Comparison of ENCODE assay signal across 36 cellular contexts in the genomic region with DNA sequence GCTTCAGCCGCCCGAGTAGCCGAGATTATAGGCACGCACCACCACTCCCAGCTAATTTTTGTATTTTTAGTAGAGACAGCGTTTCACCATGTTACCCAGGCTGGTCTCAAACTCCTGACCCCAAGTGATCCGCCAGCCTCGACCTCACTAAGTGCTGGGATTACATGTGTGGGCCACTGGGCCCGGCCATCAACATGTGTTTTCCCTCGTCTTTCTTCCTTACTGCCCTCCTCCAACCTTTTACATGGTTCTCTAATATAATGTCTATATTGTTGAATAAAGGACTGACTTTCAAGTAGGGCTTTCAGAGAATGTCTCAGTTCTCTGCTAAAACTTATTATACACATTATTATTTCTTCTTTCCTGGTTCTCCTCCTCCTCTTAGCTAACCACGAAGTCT. TPM values are rescaled to one million over a fixed set of nuclear protein-coding genes. Genes with fewer than 3 reads are reported as not detected.
"Had no signal": no experiment of that assay in that cellular context is flagged by ENCODE, and none has a peak within 500 bp of the region (broad histone marks: within the 10 kb centered on the region; RNA-seq: fewer than 3 reads in every experiment).

No MANE protein-coding gene starts in this region.

- H3K27ac Mint-ChIP-seq: activated B cell treated with CpG ODN at 0.5 μM for 24 hours; activated CD4-positive, alpha-beta memory T cell treated with anti-CD3 and anti-CD28 coated beads for 36 hours; activated CD8-positive, alpha-beta T cell treated with anti-CD3 and anti-CD28 coated beads, Interleukin-2, amount 10 ng/mL, durations not matched to agents 7 days and 5 days; activated naive CD4-positive, alpha-beta T cell treated with anti-CD3 and anti-CD28 coated beads, Interleukin-2, amount 10 ng/mL, durations not matched to agents 7 days and 5 days; activated naive CD4-positive, alpha-beta T cell treated with anti-CD3 and anti-CD28 coated beads, Interleukin-2, amount 50 U/mL, for 72 hours; activated naive CD8-positive, alpha-beta T cell treated with anti-CD3 and anti-CD28 coated beads, Interleukin-2, amount 10 ng/mL, durations not matched to agents 7 days and 5 days; activated T-cell treated with anti-CD3 and anti-CD28 coated beads, Interleukin-2, amount 50 U/mL, for 24 hours; activated T-cell treated with anti-CD3 and anti-CD28 coated beads, Interleukin-2, amount 50 U/mL, for 72 hours; brain; dendritic cell treated with granulocyte-macrophage colony-stimulating factor and Interleukin-4, amounts not matched to agents 40 ng/mL and 50 ng/mL, for 4 days; effector memory CD8-positive, alpha-beta T cell; T-cell; T-helper 1 cell treated with Interleukin-12 subunit alpha and Interleukin-12 subunit beta and Interleukin-4 antibody, amounts not matched to agents 30 μg/mL and 1 μg/mL, for 36 hours had no signal

- ATAC-seq: activated CD4-positive, CD25-positive, alpha-beta regulatory T cell treated with anti-CD3 and anti-CD28 coated beads, Interleukin-2, amount 50 U/mL, for 24 hours; activated CD8-positive, alpha-beta T cell treated with anti-CD3 and anti-CD28 coated beads, Interleukin-2, amount 10 ng/mL, durations not matched to agents 7 days and 5 days; activated naive CD4-positive, alpha-beta T cell treated with anti-CD3 and anti-CD28 coated beads, Interleukin-2, amount 50 U/mL, for 72 hours; activated T-cell treated with anti-CD3 and anti-CD28 coated beads, Interleukin-2, amount 50 U/mL, for 72 hours; effector memory CD8-positive, alpha-beta T cell; foreskin keratinocyte; gastrocnemius medialis; T-cell had no signal

- H3K4me3 ChIP-seq: ascending aorta, breast epithelium, cardiac muscle cell, coronary artery, dorsolateral prefrontal cortex, esophagus muscularis mucosa, gastrocnemius medialis had no signal

- H3K4me3 Mint-ChIP-seq: activated B cell treated with CpG ODN at 0.5 μM for 24 hours; activated CD4-positive, alpha-beta memory T cell treated with anti-CD3 and anti-CD28 coated beads for 36 hours; activated CD8-positive, alpha-beta T cell treated with anti-CD3 and anti-CD28 coated beads, Interleukin-2, amount 10 ng/mL, durations not matched to agents 7 days and 5 days; activated naive CD4-positive, alpha-beta T cell treated with anti-CD3 and anti-CD28 coated beads, Interleukin-2, amount 10 ng/mL, durations not matched to agents 7 days and 5 days; activated naive CD8-positive, alpha-beta T cell treated with anti-CD3 and anti-CD28 coated beads, Interleukin-2, amount 10 ng/mL, durations not matched to agents 7 days and 5 days; activated T-cell treated with anti-CD3 and anti-CD28 coated beads, Interleukin-2, amount 50 U/mL, for 24 hours; activated T-cell treated with anti-CD3 and anti-CD28 coated beads, Interleukin-2, amount 50 U/mL, for 72 hours; brain; dendritic cell treated with granulocyte-macrophage colony-stimulating factor and Interleukin-4, amounts not matched to agents 40 ng/mL and 50 ng/mL, for 4 days; effector memory CD8-positive, alpha-beta T cell; T-cell; T-helper 1 cell treated with Interleukin-12 subunit alpha and Interleukin-12 subunit beta and Interleukin-4 antibody, amounts not matched to agents 30 μg/mL and 1 μg/mL, for 36 hours had no signal

- H3K4me1 ChIP-seq: ascending aorta, breast epithelium, esophagus muscularis mucosa, foreskin keratinocyte, gastrocnemius medialis had no signal

- H3K36me3 Mint-ChIP-seq: activated CD4-positive, alpha-beta memory T cell treated with anti-CD3 and anti-CD28 coated beads for 36 hours; activated naive CD4-positive, alpha-beta T cell treated with anti-CD3 and anti-CD28 coated beads, Interleukin-2, amount 10 ng/mL, durations not matched to agents 7 days and 5 days; activated naive CD4-positive, alpha-beta T cell treated with anti-CD3 and anti-CD28 coated beads, Interleukin-2, amount 50 U/mL, for 72 hours; activated naive CD8-positive, alpha-beta T cell treated with anti-CD3 and anti-CD28 coated beads, Interleukin-2, amount 10 ng/mL, durations not matched to agents 7 days and 5 days; T-cell had no signal

- H3K27me3 ChIP-seq: ascending aorta, breast epithelium, cardiac muscle cell, esophagus muscularis mucosa, gastrocnemius medialis had no signal

- H3K9me3 Mint-ChIP-seq: activated B cell treated with CpG ODN at 0.5 μM for 24 hours; activated CD4-positive, alpha-beta memory T cell treated with anti-CD3 and anti-CD28 coated beads for 36 hours; activated naive CD4-positive, alpha-beta T cell treated with anti-CD3 and anti-CD28 coated beads, Interleukin-2, amount 10 ng/mL, durations not matched to agents 7 days and 5 days; activated naive CD4-positive, alpha-beta T cell treated with anti-CD3 and anti-CD28 coated beads, Interleukin-2, amount 50 U/mL, for 72 hours; activated naive CD8-positive, alpha-beta T cell treated with anti-CD3 and anti-CD28 coated beads, Interleukin-2, amount 10 ng/mL, durations not matched to agents 7 days and 5 days; activated T-cell treated with anti-CD3 and anti-CD28 coated beads, Interleukin-2, amount 50 U/mL, for 24 hours; activated T-cell treated with anti-CD3 and anti-CD28 coated beads, Interleukin-2, amount 50 U/mL, for 72 hours; dendritic cell treated with granulocyte-macrophage colony-stimulating factor and Interleukin-4, amounts not matched to agents 40 ng/mL and 50 ng/mL, for 4 days; effector memory CD8-positive, alpha-beta T cell; T-cell; T-helper 1 cell treated with Interleukin-12 subunit alpha and Interleukin-12 subunit beta and Interleukin-4 antibody, amounts not matched to agents 30 μg/mL and 1 μg/mL, for 36 hours had no signal

- H3K4me1 Mint-ChIP-seq: activated B cell treated with CpG ODN at 0.5 μM for 24 hours; activated naive CD4-positive, alpha-beta T cell treated with anti-CD3 and anti-CD28 coated beads, Interleukin-2, amount 10 ng/mL, durations not matched to agents 7 days and 5 days; activated naive CD8-positive, alpha-beta T cell treated with anti-CD3 and anti-CD28 coated beads, Interleukin-2, amount 10 ng/mL, durations not matched to agents 7 days and 5 days; brain; T-cell had no signal

- H3K27ac ChIP-seq: ascending aorta, breast epithelium, cardiac muscle cell, coronary artery, dorsolateral prefrontal cortex, esophagus muscularis mucosa, foreskin keratinocyte, gastrocnemius medialis, WERI-Rb-1 had no signal

- H3K36me3 ChIP-seq: ascending aorta, breast epithelium, cardiac muscle cell, esophagus muscularis mucosa, gastrocnemius medialis, WERI-Rb-1 had no signal

- DNase-seq: activated B cell treated with CpG ODN at 0.5 μM for 24 hours; activated CD4-positive, alpha-beta memory T cell treated with anti-CD3 and anti-CD28 coated beads for 36 hours; activated CD4-positive, alpha-beta T cell treated with anti-CD3 and anti-CD28 coated beads for 48 hours; activated CD4-positive, alpha-beta T cell treated with anti-CD3 and anti-CD28 coated beads, Interleukin-2, amount 50 U/mL, for 1 hour; activated CD8-positive, alpha-beta memory T cell treated with anti-CD3 and anti-CD28 coated beads, Interleukin-2, amount 50 U/mL, for 48 hours; activated CD8-positive, alpha-beta T cell treated with anti-CD3 and anti-CD28 coated beads, Interleukin-2, amount 10 ng/mL, durations not matched to agents 7 days and 5 days; activated gamma-delta T cell; activated naive CD4-positive, alpha-beta T cell; activated naive CD4-positive, alpha-beta T cell treated with anti-CD3 and anti-CD28 coated beads, Interleukin-2, amount 10 ng/mL, durations not matched to agents 7 days and 5 days; activated naive CD8-positive, alpha-beta T cell treated with anti-CD3 and anti-CD28 coated beads, Interleukin-2, amount 10 ng/mL, durations not matched to agents 7 days and 5 days; activated T-cell treated with anti-CD3 and anti-CD28 coated beads for 4 hours; activated T-cell treated with anti-CD3 and anti-CD28 coated beads, Interleukin-2, amount 50 U/mL, for 24 hours; activated T-cell treated with anti-CD3 and anti-CD28 coated beads, Interleukin-2, amount 50 U/mL, for 72 hours; central memory CD4-positive, alpha-beta T cell; cerebellar nuclear complex; dorsolateral prefrontal cortex; effector memory CD8-positive, alpha-beta T cell; erythroblast; foreskin keratinocyte; gastrocnemius medialis; glutamatergic neuron; SW 1271; T-cell; T-helper 9 cell; WERI-Rb-1 had no signal

- H3K9me3 ChIP-seq: ascending aorta, breast epithelium, esophagus muscularis mucosa, gastrocnemius medialis had no signal

RNA-seq across cellular contexts. Expression of a gene that starts 21.3 kb away (rescaled TPM):
- total RNA-seq: activated B cell treated with CpG ODN at 0.5 μM for 24 hours; activated CD4-positive, alpha-beta memory T cell treated with anti-CD3 and anti-CD28 coated beads for 36 hours; activated CD8-positive, alpha-beta T cell treated with anti-CD3 and anti-CD28 coated beads, Interleukin-2, amount 10 ng/mL, durations not matched to agents 7 days and 5 days; activated naive CD4-positive, alpha-beta T cell treated with anti-CD3 and anti-CD28 coated beads, Interleukin-2, amount 50 U/mL, for 72 hours; activated naive CD8-positive, alpha-beta T cell treated with anti-CD3 and anti-CD28 coated beads, Interleukin-2, amount 10 ng/mL, durations not matched to agents 7 days and 5 days; activated T-cell treated with anti-CD3 and anti-CD28 coated beads, Interleukin-2, amount 50 U/mL, for 72 hours; ascending aorta; esophagus muscularis mucosa; foreskin keratinocyte; gastrocnemius medialis; T-cell; T-helper 2 cell treated with Interferon-gamma antibody and Interleukin-4, amounts not matched to agents 100 ng/mL and 5 ng/mL, for 36 hours had no signal
- polyA plus RNA-seq: foreskin keratinocyte had no signal
